1 cellular context compared by ENCODE assay signal in the genomic region with DNA sequence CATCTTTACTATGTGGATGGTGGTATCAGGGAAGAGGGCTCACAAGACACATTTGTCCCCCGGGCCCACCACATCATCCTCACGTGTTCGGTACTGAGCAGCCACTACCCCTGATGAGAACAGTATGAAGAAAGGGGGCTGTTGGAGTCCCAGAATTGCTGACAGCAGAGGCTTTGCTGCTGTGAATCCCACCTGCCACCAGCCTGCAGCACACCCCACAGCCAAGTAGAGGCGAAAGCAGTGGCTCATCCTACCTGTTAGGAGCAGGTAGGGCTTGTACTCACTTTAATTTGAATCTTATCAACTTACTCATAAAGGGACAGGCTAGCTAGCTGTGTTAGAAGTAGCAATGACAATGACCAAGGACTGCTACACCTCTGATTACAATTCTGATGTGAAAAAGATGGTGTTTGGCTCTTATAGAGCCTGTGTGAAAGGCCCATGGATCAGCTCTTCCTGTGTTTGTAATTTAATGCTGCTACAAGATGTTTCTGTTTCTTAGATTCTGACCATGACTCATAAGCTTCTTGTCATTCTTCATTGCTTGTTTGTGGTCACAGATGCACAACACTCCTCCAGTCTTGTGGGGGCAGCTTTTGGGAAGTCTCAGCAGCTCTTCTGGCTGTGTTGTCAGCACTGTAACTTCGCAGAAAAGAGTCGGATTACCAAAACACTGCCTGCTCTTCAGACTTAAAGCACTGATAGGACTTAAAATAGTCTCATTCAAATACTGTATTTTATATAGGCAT.
TF ChIP-seq lines count a peak whose summit lies in the region.

No MANE protein-coding gene starts in this region.

TF ChIP-seq in GM12878, 131 proteins besides CTCF, POLR2A, EP300 and RAD21 (continues in another document):
- TF ChIP-seq SIN3A (IDR thresholded peaks at IDR 0.05; ENCODE audit: low read depth, low read length) (no peak), ZBTB40 (IDR thresholded peaks at IDR 0.05; ENCODE audit: borderline replicate concordance) (no peak), SIX5 (IDR thresholded peaks at IDR 0.05; ENCODE audit: low read depth, low read length, severe bottlenecking) (no peak), RCOR1 (conservative IDR thresholded peaks at IDR 0.05; ENCODE audit: low read depth, low read length) (no peak), TBL1XR1 (IDR thresholded peaks at IDR 0.05; ENCODE audit: low read depth, low read length) (no peak), MYB (IDR thresholded peaks at IDR 0.05; ENCODE audit: borderline replicate concordance, low read depth, low read length) (no peak), ZBED1 (IDR thresholded peaks at IDR 0.05; ENCODE audit: borderline replicate concordance) (no peak), NR2F1 (conservative IDR thresholded peaks at IDR 0.05) (no peak), CBX5 (IDR thresholded peaks at IDR 0.05; ENCODE audit: low read depth) (no peak), MEF2A (IDR thresholded peaks at IDR 0.05; ENCODE audit: insufficient read depth, low read depth, low read length) (no peak), BHLHE40 (IDR thresholded peaks at IDR 0.05; ENCODE audit: borderline replicate concordance in 1 of 2, low read depth in 2 of 2, low read length in 1 of 2) (no peak), REST (IDR thresholded peaks at IDR 0.05; ENCODE audit: low read depth, low read length) (no peak), SMC3 (IDR thresholded peaks at IDR 0.05; ENCODE audit: borderline replicate concordance, low read length) (no peak), RELA (IDR thresholded peaks at IDR 0.05; ENCODE audit: borderline replicate concordance, partially characterized antibody) (no peak), CEBPB (IDR thresholded peaks at IDR 0.05; ENCODE audit: borderline replicate concordance in 1 of 2, low read depth in 2 of 2, low read length in 2 of 2) (no peak), IKZF2 (IDR thresholded peaks at IDR 0.05) (peak in 1 of 2 experiments; percentile 39; a peak in 1 of 4 replicates), POU2F2 (IDR thresholded peaks at IDR 0.05; ENCODE audit: borderline replicate concordance, low read depth, low read length) (no peak), GATAD2B (conservative IDR thresholded peaks at IDR 0.05; ENCODE audit: low read depth) (no peak), SMARCA5 (IDR thresholded peaks at IDR 0.05) (no peak), JUNB (IDR thresholded peaks at IDR 0.05) (peak; percentile 32; the same call in 1 of the 2 replicates), CBX3 (IDR thresholded peaks at IDR 0.05; ENCODE audit: borderline replicate concordance, low read depth) (no peak), YY1 (IDR thresholded peaks at IDR 0.05; ENCODE audit: low read depth, low read length) (no peak), RUNX3 (IDR thresholded peaks at IDR 0.05; ENCODE audit: low read length) (peak; percentile 88), EED (IDR thresholded peaks at IDR 0.05; ENCODE audit: low read depth) (0 out of 2 replicates have a peak, but pooled peaks have one; percentile 27), PAX5 (IDR thresholded peaks at IDR 0.05; ENCODE audit: borderline replicate concordance, low read depth, low read length) (no peak), MAX (IDR thresholded peaks at IDR 0.05; ENCODE audit: low read depth, low read length) (no peak), ZBTB33 (IDR thresholded peaks at IDR 0.05) (no peak), NFYA (IDR thresholded peaks at IDR 0.05; ENCODE audit: borderline replicate concordance, low read depth, low read length) (no peak), NBN (IDR thresholded peaks at IDR 0.05) (no peak), ZNF274 (IDR thresholded peaks at IDR 0.05; ENCODE audit: insufficient read depth, insufficient read length) (no peak)
- TF ChIP-seq, protein P1, sequence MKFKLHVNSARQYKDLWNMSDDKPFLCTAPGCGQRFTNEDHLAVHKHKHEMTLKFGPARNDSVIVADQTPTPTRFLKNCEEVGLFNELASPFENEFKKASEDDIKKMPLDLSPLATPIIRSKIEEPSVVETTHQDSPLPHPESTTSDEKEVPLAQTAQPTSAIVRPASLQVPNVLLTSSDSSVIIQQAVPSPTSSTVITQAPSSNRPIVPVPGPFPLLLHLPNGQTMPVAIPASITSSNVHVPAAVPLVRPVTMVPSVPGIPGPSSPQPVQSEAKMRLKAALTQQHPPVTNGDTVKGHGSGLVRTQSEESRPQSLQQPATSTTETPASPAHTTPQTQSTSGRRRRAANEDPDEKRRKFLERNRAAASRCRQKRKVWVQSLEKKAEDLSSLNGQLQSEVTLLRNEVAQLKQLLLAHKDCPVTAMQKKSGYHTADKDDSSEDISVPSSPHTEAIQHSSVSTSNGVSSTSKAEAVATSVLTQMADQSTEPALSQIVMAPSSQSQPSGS (IDR thresholded peaks at IDR 0.05; ENCODE audit: low read length) = peak; percentile 12; the same call in 1 of the 2 replicates
- TF ChIP-seq, protein P2, sequence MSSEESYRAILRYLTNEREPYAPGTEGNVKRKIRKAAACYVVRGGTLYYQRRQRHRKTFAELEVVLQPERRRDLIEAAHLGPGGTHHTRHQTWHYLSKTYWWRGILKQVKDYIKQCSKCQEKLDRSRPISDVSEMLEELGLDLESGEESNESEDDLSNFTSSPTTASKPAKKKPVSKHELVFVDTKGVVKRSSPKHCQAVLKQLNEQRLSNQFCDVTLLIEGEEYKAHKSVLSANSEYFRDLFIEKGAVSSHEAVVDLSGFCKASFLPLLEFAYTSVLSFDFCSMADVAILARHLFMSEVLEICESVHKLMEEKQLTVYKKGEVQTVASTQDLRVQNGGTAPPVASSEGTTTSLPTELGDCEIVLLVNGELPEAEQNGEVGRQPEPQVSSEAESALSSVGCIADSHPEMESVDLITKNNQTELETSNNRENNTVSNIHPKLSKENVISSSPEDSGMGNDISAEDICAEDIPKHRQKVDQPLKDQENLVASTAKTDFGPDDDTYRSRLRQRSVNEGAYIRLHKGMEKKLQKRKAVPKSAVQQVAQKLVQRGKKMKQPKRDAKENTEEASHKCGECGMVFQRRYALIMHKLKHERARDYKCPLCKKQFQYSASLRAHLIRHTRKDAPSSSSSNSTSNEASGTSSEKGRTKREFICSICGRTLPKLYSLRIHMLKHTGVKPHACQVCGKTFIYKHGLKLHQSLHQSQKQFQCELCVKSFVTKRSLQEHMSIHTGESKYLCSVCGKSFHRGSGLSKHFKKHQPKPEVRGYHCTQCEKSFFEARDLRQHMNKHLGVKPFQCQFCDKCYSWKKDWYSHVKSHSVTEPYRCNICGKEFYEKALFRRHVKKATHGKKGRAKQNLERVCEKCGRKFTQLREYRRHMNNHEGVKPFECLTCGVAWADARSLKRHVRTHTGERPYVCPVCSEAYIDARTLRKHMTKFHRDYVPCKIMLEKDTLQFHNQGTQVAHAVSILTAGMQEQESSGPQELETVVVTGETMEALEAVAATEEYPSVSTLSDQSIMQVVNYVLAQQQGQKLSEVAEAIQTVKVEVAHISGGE (CRISPR knock-in tag; IDR thresholded peaks at IDR 0.05) = no peak
- TF ChIP-seq, protein P3, sequence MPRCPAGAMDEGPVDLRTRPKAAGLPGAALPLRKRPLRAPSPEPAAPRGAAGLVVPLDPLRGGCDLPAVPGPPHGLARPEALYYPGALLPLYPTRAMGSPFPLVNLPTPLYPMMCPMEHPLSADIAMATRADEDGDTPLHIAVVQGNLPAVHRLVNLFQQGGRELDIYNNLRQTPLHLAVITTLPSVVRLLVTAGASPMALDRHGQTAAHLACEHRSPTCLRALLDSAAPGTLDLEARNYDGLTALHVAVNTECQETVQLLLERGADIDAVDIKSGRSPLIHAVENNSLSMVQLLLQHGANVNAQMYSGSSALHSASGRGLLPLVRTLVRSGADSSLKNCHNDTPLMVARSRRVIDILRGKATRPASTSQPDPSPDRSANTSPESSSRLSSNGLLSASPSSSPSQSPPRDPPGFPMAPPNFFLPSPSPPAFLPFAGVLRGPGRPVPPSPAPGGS (IDR thresholded peaks at IDR 0.05; ENCODE audit: borderline replicate concordance, insufficient read depth, low read depth, low read length, poor library complexity, severe bottlenecking) = no peak
- TF ChIP-seq, protein P4, sequence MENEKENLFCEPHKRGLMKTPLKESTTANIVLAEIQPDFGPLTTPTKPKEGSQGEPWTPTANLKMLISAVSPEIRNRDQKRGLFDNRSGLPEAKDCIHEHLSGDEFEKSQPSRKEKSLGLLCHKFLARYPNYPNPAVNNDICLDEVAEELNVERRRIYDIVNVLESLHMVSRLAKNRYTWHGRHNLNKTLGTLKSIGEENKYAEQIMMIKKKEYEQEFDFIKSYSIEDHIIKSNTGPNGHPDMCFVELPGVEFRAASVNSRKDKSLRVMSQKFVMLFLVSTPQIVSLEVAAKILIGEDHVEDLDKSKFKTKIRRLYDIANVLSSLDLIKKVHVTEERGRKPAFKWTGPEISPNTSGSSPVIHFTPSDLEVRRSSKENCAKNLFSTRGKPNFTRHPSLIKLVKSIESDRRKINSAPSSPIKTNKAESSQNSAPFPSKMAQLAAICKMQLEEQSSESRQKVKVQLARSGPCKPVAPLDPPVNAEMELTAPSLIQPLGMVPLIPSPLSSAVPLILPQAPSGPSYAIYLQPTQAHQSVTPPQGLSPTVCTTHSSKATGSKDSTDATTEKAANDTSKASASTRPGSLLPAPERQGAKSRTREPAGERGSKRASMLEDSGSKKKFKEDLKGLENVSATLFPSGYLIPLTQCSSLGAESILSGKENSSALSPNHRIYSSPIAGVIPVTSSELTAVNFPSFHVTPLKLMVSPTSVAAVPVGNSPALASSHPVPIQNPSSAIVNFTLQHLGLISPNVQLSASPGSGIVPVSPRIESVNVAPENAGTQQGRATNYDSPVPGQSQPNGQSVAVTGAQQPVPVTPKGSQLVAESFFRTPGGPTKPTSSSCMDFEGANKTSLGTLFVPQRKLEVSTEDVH (IDR thresholded peaks at IDR 0.05; ENCODE audit: low read depth, partially characterized antibody) = no peak
